26 cellular contexts compared by ENCODE assay signal in genomic region chr18:63240541-63241316, GRCh38.
DNase-seq lines count a peak whose midpoint lies in the region; ATAC-seq, FAIRE-seq and TF ChIP-seq lines count a peak whose summit lies in the region.
"Had no signal": no experiment of that assay in that cellular context is flagged by ENCODE, and none has a peak within 500 bp of the region (broad histone marks: within the 10 kb centered on the region; RNA-seq: fewer than 3 reads in every experiment).

No MANE protein-coding gene starts in this region.

- intact Hi-C loops in CD4-positive, alpha-beta memory T cell (cut with micrococcal nuclease) = no loop called here

- H3K27me3 ChIP-seq in CD4-positive, alpha-beta memory T cell (ENCODE audit: insufficient read depth, low read length) = no peaks in the 10 kb centered on the region
- no peaks in the 10 kb centered on the region for H3K27me3 ChIP-seq in smooth muscle cell (ENCODE audit: low read depth)
- H3K27me3 ChIP-seq: BLaER1 treated with 17β-estradiol and CSF1 and Interleukin-3, amounts not matched to agents 10 nM and 100 nM; sigmoid colon; SJCRH30 had no signal

- H3K27ac Mint-ChIP-seq in CD4-positive, alpha-beta memory T cell = peak overlapping the region in 4 of 7 donors; percentile 34 to 70 (median 49)
- peak overlapping the region; percentile 42 to 60 for H3K27ac Mint-ChIP-seq in T-cell

- no peaks in the 10 kb centered on the region for H3K9me3 ChIP-seq in CD4-positive, alpha-beta memory T cell (ENCODE audit: control insufficient read depth in 1 of 2, low read length in 2 of 2)
- no peaks in the 10 kb centered on the region for H3K9me3 ChIP-seq in smooth muscle cell (replicated peaks; ENCODE audit: low read depth)
- H3K9me3 ChIP-seq: sigmoid colon, SJCRH30 had no signal

- peaks cover 0 to 5% (median 0%) of the 10 kb centered on the region in 8 donors for H3K9me3 Mint-ChIP-seq in CD4-positive, alpha-beta memory T cell
- no peaks in the 10 kb centered on the region for H3K9me3 Mint-ChIP-seq in T-cell
- H3K9me3 Mint-ChIP-seq: activated CD4-positive, alpha-beta memory T cell treated with anti-CD3 and anti-CD28 coated beads, Interleukin-2, amount 10 ng/mL, durations not matched to agents 7 days and 5 days had no signal

- H2AFZ ChIP-seq in smooth muscle cell (ENCODE audit: low read depth) = no peak overlapping the region

- no peaks in the 10 kb centered on the region for H3K27me3 Mint-ChIP-seq in CD4-positive, alpha-beta memory T cell
- no peaks in the 10 kb centered on the region for H3K27me3 Mint-ChIP-seq in T-cell
- H3K27me3 Mint-ChIP-seq: activated CD4-positive, alpha-beta memory T cell treated with anti-CD3 and anti-CD28 coated beads, Interleukin-2, amount 10 ng/mL, durations not matched to agents 7 days and 5 days had no signal

- H3K4me3 Mint-ChIP-seq in CD4-positive, alpha-beta memory T cell = no peak overlapping the region
- H3K4me3 Mint-ChIP-seq in T-cell = no peak overlapping the region
- H3K4me3 Mint-ChIP-seq: activated CD4-positive, alpha-beta memory T cell treated with anti-CD3 and anti-CD28 coated beads, Interleukin-2, amount 10 ng/mL, durations not matched to agents 7 days and 5 days; neural crest cell had no signal

- CTCF ChIA-PET in CD4-positive, alpha-beta memory T cell (lab: Charles Lee; ENCODE audit: partially characterized antibody) = interaction anchor here (1.0 to 1.8 kb wide), 3 partner anchors 10 to 77 kb away, joined by 3 to 9 read pairs (median 4); no protein-coding TSS in a partner anchor
- CTCF ChIA-PET in T-cell (lab: Charles Lee) = no interaction called here

- H3F3A ChIP-seq in smooth muscle cell (ENCODE audit: low read depth) = peaks cover 10% of the 10 kb centered on the region

- H3K79me2 ChIP-seq in smooth muscle cell (ENCODE audit: low read depth) = no peaks in the 10 kb centered on the region

- peaks cover 38 to 63% (median 52%) of the 10 kb centered on the region in 4 donors for H3K4me1 Mint-ChIP-seq in CD4-positive, alpha-beta memory T cell
- H3K4me1 Mint-ChIP-seq in T-cell = peaks cover 54 to 73% (median 72%) of the 10 kb centered on the region in 3 donors

- H3K27ac ChIP-seq in CD4-positive, alpha-beta memory T cell (ENCODE audit: low read depth, low read length) = no peak overlapping the region
- H3K27ac ChIP-seq in smooth muscle cell (ENCODE audit: low read depth) = peak overlapping the region; percentile 41
- H3K27ac ChIP-seq: BLaER1 treated with 17β-estradiol and CSF1 and Interleukin-3, amounts not matched to agents 10 nM and 100 nM; sigmoid colon; SJCRH30 had no signal

- no peaks in the 10 kb centered on the region for H4K20me1 ChIP-seq in smooth muscle cell (ENCODE audit: low read depth)

- no peak overlapping the region for H3K4me3 ChIP-seq in CD4-positive, alpha-beta memory T cell (ENCODE audit: low read length in 2 of 2)
- H3K4me3 ChIP-seq in fibroblast of pulmonary artery (replicated peaks; ENCODE audit: low read depth, low read length) (no peak overlapping the region), smooth muscle cell (no peak overlapping the region)
- H3K4me3 ChIP-seq: BLaER1 treated with 17β-estradiol and CSF1 and Interleukin-3, amounts not matched to agents 10 nM and 100 nM; sigmoid colon; SJCRH30 had no signal

- POLR2A ChIA-PET in CD4-positive, alpha-beta memory T cell (lab: Charles Lee; ENCODE audit: partially characterized antibody) = interaction anchor here (1.0 kb wide), 1 partner anchor 13 kb away, joined by 3 read pairs; no protein-coding TSS in a partner anchor
- POLR2A ChIA-PET in T-cell (lab: Charles Lee) = no interaction called here

- no peaks in the 10 kb centered on the region for H3K36me3 ChIP-seq in CD4-positive, alpha-beta memory T cell (ENCODE audit: insufficient read depth, low read length)
- H3K36me3 ChIP-seq in smooth muscle cell (ENCODE audit: low read depth) = no peaks in the 10 kb centered on the region
- H3K36me3 ChIP-seq: sigmoid colon, SJCRH30 had no signal

- H3K36me3 Mint-ChIP-seq in CD4-positive, alpha-beta memory T cell = peaks cover 60% of the 10 kb centered on the region in 2 donors
- peaks cover 67% of the 10 kb centered on the region for H3K36me3 Mint-ChIP-seq in T-cell

- peaks cover 5% of the 10 kb centered on the region for H3K4me1 ChIP-seq in CD4-positive, alpha-beta memory T cell (ENCODE audit: insufficient read depth, low read length)
- peaks cover 18% of the 10 kb centered on the region for H3K4me1 ChIP-seq in smooth muscle cell (ENCODE audit: low read depth)

- no peak for ATAC-seq in T-cell (replicated peaks in 1 of 4)
- ATAC-seq in GM21619 (IDR thresholded peaks at IDR 0.05; ENCODE audit: unreplicated experiment) = no peak
- ATAC-seq in HG03460 (IDR thresholded peaks at IDR 0.05; ENCODE audit: unreplicated experiment) = no peak
- ATAC-seq: activated CD4-positive, CD25-positive, alpha-beta regulatory T cell treated with anti-CD3 and anti-CD28 coated beads, Interleukin-2, amount 50 U/mL, for 24 hours; left ventricle myocardium superior had no signal

- no peak overlapping the region for H3K4me2 ChIP-seq in smooth muscle cell
- H3K4me2 ChIP-seq: BLaER1 treated with 17β-estradiol and CSF1 and Interleukin-3, amounts not matched to agents 10 nM and 100 nM had no signal

- TF ChIP-seq CTCF in fibroblast of pulmonary artery (IDR thresholded peaks at IDR 0.05; ENCODE audit: low read length, missing control alignments) (no peak), smooth muscle cell (IDR thresholded peaks at IDR 0.05; ENCODE audit: borderline replicate concordance, insufficient read depth, poor library complexity, severe bottlenecking) (no peak)

- no peak overlapping the region for H3K9ac ChIP-seq in smooth muscle cell (ENCODE audit: low read depth)
- H3K9ac ChIP-seq: BLaER1 treated with 17β-estradiol and CSF1 and Interleukin-3, amounts not matched to agents 10 nM and 100 nM had no signal

- no peak for FAIRE-seq in urothelium cell line (lab: Jason Lieb, UNC)
- FAIRE-seq: TTC549 had no signal

- WGBS in smooth muscle cell (ENCODE audit: low lambda C conversion rate) = 52% methylated on average over 8 of the region's 8 CpGs

- no peak for DNase-seq in CD4-positive, alpha-beta memory T cell
- DNase-seq in T-cell (no peak), fibroblast of pulmonary artery (ENCODE audit: low read depth) (peak; percentile 61), smooth muscle cell (lab: John Stamatoyannopoulos, UW; ENCODE audit: unreplicated experiment) (no peak), NOMO-1 treated with DMSO at 0.1 percent for 48 hours (lab: John Stamatoyannopoulos, UW; ENCODE audit: unreplicated experiment) (no peak), urothelium cell line (ENCODE audit: low spot score) (no peak)
- DNase-seq: activated CD4-positive, alpha-beta memory T cell treated with anti-CD3 and anti-CD28 coated beads, Interleukin-2, amount 10 ng/mL, durations not matched to agents 7 days and 5 days; activated effector memory CD4-positive, alpha-beta T cell treated with anti-CD3 and anti-CD28 coated beads, Interleukin-2, amount 50 U/mL, for 16 hours; anterior cingulate cortex; caudate nucleus; EL; HCEC 1CT; left ventricle myocardium superior; NCI-H187; NCI-H2171 treated with DMSO at 0.1 percent for 48 hours; NCI-H526; posterior cingulate gyrus; sigmoid colon; SJCRH30; T-helper 1 cell had no signal
